In the genomic region with DNA sequence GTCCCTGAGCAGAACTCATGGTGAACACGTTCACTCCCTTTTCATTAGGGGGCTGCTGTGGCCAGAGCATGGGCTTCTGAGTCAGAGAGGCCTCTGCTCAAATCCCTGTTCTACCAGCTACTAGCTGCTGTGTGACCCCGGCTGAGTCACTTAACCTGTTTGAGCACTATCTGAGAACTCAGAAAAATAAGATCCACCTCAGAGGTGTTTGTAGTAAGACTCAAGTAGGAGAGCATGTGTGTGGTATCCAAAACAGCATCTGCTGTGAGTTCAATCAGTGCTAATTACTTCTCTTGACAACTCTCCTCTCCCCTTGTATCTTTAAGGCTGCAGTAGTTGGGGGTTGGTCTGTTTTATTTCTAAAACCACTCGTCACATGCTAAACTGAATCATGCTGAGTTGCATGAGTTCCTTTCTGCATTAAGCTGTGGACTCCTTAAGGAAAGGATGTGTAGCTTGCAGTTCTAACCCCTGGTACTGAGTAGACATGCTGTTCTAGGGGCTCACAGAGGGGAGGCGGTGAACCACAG, we compare ENCODE assay signal across 10 cellular contexts. TPM values are rescaled to one million over a fixed set of nuclear protein-coding genes. Genes with fewer than 3 reads are reported as not detected.
DNase-seq lines count a peak whose midpoint lies in the region; ATAC-seq and TF ChIP-seq lines count a peak whose summit lies in the region.
"Had no signal": no experiment of that assay in that cellular context is flagged by ENCODE, and none has a peak within 500 bp of the region (broad histone marks: within the 10 kb centered on the region; RNA-seq: fewer than 3 reads in every experiment).

No MANE protein-coding gene starts in this region.

- ATAC-seq in activated T-cell treated with anti-CD3 and anti-CD28 coated beads, Interleukin-2, amount 50 U/mL, for 4 hours: no peak
- ATAC-seq in GM21447 (IDR thresholded peaks at IDR 0.05; ENCODE audit: unreplicated experiment): no peak

- POLR2A ChIA-PET in BJ (lab: Charles Lee): no interaction called here

- H3K4me1 Mint-ChIP-seq in activated T-cell treated with anti-CD3 and anti-CD28 coated beads, Interleukin-2, amount 50 U/mL, for 4 hours (ENCODE audit: low read depth): no peaks in the 10 kb centered on the region

- H3K4me1 ChIP-seq in Peyer's patch: peaks cover 0 to 5% (median 0%) of the 10 kb centered on the region in 4 donors

- H3K27me3 ChIP-seq in BJ (ENCODE audit: control insufficient read depth, insufficient read depth, low read length): no peaks in the 10 kb centered on the region
- no peaks in the 10 kb centered on the region for H3K27me3 ChIP-seq in Peyer's patch

- H3K9me3 ChIP-seq in Peyer's patch: peaks cover 0 to 5% (median 0%) of the 10 kb centered on the region in 4 donors

- H3K9me3 Mint-ChIP-seq in activated T-cell treated with anti-CD3 and anti-CD28 coated beads, Interleukin-2, amount 50 U/mL, for 4 hours: peaks cover 17% of the 10 kb centered on the region

- TF ChIP-seq POLR2A in Peyer's patch (IDR thresholded peaks at IDR 0.05): no peak

- no peak overlapping the region for H3K4me3 Mint-ChIP-seq in activated T-cell treated with anti-CD3 and anti-CD28 coated beads, Interleukin-2, amount 50 U/mL, for 4 hours

- H3K36me3 ChIP-seq in BJ (ENCODE audit: control insufficient read depth, insufficient read depth, low read length) (no peaks in the 10 kb centered on the region), Peyer's patch (no peaks in the 10 kb centered on the region)

- H3K36me3 Mint-ChIP-seq in activated T-cell treated with anti-CD3 and anti-CD28 coated beads, Interleukin-2, amount 50 U/mL, for 4 hours (ENCODE audit: insufficient read depth): peaks cover 8% of the 10 kb centered on the region

- H3K27ac ChIP-seq in Peyer's patch: no peak overlapping the region

- CTCF ChIA-PET in BJ (lab: Yijun Ruan, JAX): interaction anchor here (1.2 kb wide), 1 partner anchor 11 kb away, joined by 5 read pairs; no protein-coding TSS in a partner anchor

- TF ChIP-seq CTCF in BJ (IDR thresholded peaks at IDR 0.05; ENCODE audit: insufficient read depth, low read depth, low read length) (no peak), Peyer's patch (IDR thresholded peaks at IDR 0.05) (no peak)

- no peaks in the 10 kb centered on the region for H3K27me3 Mint-ChIP-seq in activated T-cell treated with anti-CD3 and anti-CD28 coated beads, Interleukin-2, amount 50 U/mL, for 4 hours (ENCODE audit: low read depth)

- DNase-seq in BJ (ENCODE audit: low read depth) (peak; percentile 42), LHCN-M2 (ENCODE audit: low read depth) (peak; percentile 92), brain pericyte (ENCODE audit: low read depth, low spot score) (peak; percentile 74), kidney tubule cell (ENCODE audit: low spot score) (peak; percentile 88), Peyer's patch (no peak), NCI-H345 (lab: John Stamatoyannopoulos, UW) (no peak)
- no peak for DNase-seq in activated T-cell treated with anti-CD3 and anti-CD28 coated beads, Interleukin-2, amount 50 U/mL, for 4 hours
- DNase-seq: Kasumi-1, right cardiac atrium had no signal

- H3K4me3 ChIP-seq in BJ (ENCODE audit: low read depth, low read length) (no peak overlapping the region), Peyer's patch (no peak overlapping the region)

RNA-seq across cellular contexts. Expression of a gene that starts 39.7 kb away (rescaled TPM):
- polyA plus RNA-seq in BJ (2011; rRNA removed): 19.6 and 23.4 TPM in 2 replicates
- polyA minus RNA-seq in BJ (2011; rRNA and poly(A)+ RNA removed): 20.7 and 28.3 TPM in 2 replicates
- total RNA-seq in LHCN-M2 (2014; rRNA removed): 63.7 and 79.8 TPM in 2 replicates
- polyA plus RNA-seq in LHCN-M2 (2012): 38.9 TPM
- 100 to 1,000 TPM; 158 to 277 (median 208) TPM for total RNA-seq in Peyer's patch
- total RNA-seq in activated T-cell treated with anti-CD3 and anti-CD28 coated beads, Interleukin-2, amount 50 U/mL, for 4 hours: 10 to 100 TPM; 19.9 to 27.3 (median 24.5) TPM

Comparison
In these comparisons a context has a peak if more than half of its experiments do, and no peak if none do; other contexts are left out.
1. DNase-seq: peak in BJ (single experiment), LHCN-M2 (single experiment), brain pericyte (single experiment) and kidney tubule cell (single experiment); none in Peyer's patch (0 of 3), activated T-cell treated with anti-CD3 and anti-CD28 coated beads, Interleukin-2, amount 50 U/mL, for 4 hours (single experiment) and NCI-H345 (single experiment).